ENCODE assay signal across 9 cellular contexts in the genomic region with DNA sequence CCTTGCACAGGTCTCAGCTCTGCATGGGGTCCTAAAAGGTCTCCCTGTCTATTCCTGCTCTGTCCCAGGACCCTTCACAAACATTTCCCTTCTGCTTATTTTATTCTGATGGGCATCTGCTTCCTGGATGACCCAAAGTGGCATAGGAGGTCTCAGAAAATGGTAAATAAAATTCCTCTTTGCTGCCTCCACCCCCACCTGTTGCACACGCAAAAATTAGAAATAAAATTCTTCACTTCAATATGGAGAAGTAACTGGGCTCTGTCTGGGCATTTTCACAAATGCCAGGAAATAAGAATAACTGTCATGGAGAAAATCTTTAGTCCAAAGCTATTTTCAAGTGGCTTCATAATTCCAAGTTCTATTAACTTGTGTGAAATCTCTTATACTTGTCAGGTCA.
"Had no signal": no experiment of that assay in that cellular context is flagged by ENCODE, and none has a peak within 500 bp of the region (broad histone marks: within the 10 kb centered on the region; RNA-seq: fewer than 3 reads in every experiment).

No MANE protein-coding gene starts in this region.

- H3K4me3 ChIP-seq: GM23248, GM23338, HAP-1 had no signal

- H3K4me3 Mint-ChIP-seq: GM23338, H9, HFFc6 had no signal

- DNase-seq: GM23248, GOT3, H7, H9, HCEC 1CT, HFFc6 had no signal

- ATAC-seq: GM23338, HCT116 had no signal

- H3K36me3 ChIP-seq: HAP-1 had no signal

- H3K27ac ChIP-seq: GM23248 had no signal

- H3K27ac Mint-ChIP-seq: GM23338, H9, HFFc6 had no signal

- H3K9me3 ChIP-seq: HAP-1 had no signal

- H3K9me3 Mint-ChIP-seq: GM23338, H9, HFFc6 had no signal
